Comparison of ENCODE assay signal across 8 cellular contexts in the genomic region with DNA sequence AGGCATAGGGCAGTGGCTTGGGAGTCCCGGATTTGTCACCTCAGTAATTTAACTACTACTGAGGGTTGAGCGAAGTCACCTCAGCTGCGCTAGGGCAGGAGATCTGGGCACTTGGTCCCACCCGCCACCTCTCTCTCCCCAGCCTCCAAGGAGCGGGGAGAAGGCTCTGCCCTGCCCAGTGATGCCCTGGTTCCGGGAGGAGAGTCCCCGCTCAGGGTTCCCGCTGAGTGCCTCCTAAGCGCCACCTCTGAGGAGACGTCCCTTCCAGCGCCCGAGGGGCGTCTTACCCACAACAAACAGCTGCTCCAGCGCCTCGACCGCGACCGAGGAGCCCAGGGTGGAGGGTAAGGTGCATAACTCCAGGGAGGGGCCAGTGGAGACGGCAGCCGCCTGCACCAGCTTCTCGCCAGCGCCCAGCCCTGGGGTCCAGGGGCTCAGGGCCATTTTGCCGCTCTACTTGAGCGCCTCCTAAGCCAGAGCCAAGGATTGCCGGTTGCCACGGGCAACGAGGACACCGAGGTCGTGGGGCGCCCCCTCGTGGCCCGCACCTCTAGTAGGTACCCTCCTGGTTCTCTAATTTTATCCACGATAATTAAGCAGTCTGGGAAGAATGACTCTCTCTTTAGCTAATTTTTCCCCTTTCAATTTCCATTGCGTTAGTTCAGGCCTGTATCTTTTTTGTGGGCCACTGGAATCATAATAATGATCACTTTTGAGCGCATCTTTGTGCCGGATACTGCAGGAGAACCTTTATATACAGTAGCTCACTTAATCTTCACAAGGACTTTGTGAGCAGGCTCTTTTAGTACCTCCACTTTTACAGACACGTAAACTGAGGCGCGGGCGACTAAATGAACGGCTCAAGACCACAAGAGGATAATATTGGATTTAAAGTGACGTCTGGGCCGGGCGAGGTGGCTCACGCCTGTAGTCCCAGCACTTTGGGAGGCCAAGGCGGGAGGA. TPM values are rescaled to one million over a fixed set of nuclear protein-coding genes. Genes with fewer than 3 reads are reported as not detected.
DNase-seq lines count a peak whose midpoint lies in the region; ATAC-seq and TF ChIP-seq lines count a peak whose summit lies in the region.

A gene (minus strand): TSS at position 481 of the 963 bp plus-strand sequence. CDS start 37 bp downstream, at position 444.

- no peaks in the 10 kb centered on the region for H3K36me3 ChIP-seq in subcutaneous abdominal adipose tissue (ENCODE audit: control insufficient read depth in 5 of 5, insufficient read depth in 5 of 5, low read length in 5 of 5)

- peak within 1 kb of the TSS in 4 of 5 donors; percentile 50 to 66 (median 60) for H3K4me3 ChIP-seq in subcutaneous abdominal adipose tissue (ENCODE audit: low read depth in 1 of 5, low read length in 5 of 5)

- DNase-seq in DMS114 treated with DMSO at 0.1 percent for 48 hours (lab: John Stamatoyannopoulos, UW; ENCODE audit: unreplicated experiment) (peak; percentile 46), HuH-7.5 (ENCODE audit: low spot score) (peak; percentile 66), RWPE1 (ENCODE audit: low spot score) (peak; percentile 54), glomerular endothelial cell (ENCODE audit: extremely low read depth, low read depth, low spot score) (peak; percentile 9), non-pigmented ciliary epithelial cell (ENCODE audit: low read depth) (peak; percentile 27)
- peak; percentile 62 for DNase-seq in activated gamma-delta T cell treated with anti-CD3 and anti-CD28 coated beads, Interleukin-2, amount 50 U/mL, for 16 hours (ENCODE audit: low read depth)

- peak; percentile 78 for TF ChIP-seq CTCF in RWPE1 (conservative IDR thresholded peaks at IDR 0.05; ENCODE audit: low read depth)

- peak; percentile 98 for ATAC-seq in GM21528 (IDR thresholded peaks at IDR 0.05; ENCODE audit: low FRiP score, unreplicated experiment)

- POLR2A ChIA-PET in RWPE1 (lab: Yijun Ruan, JAX; ENCODE audit: low non-redundant PET), result no interaction called here

- CTCF ChIA-PET in RWPE1 (lab: Yijun Ruan, JAX), result interaction anchor here (0.6 to 1.4 kb wide), 17 partner anchors 8 to 1249 kb away, joined by 3 to 11 read pairs (median 3); no protein-coding TSS in a partner anchor

- no peak within 1 kb of the TSS for H3K9ac ChIP-seq in subcutaneous abdominal adipose tissue (ENCODE audit: low read length in 5 of 5)

- H3K27ac ChIP-seq in RWPE1 (no peak within 1 kb of the TSS), subcutaneous abdominal adipose tissue (ENCODE audit: low read depth, low read length) (no peak within 1 kb of the TSS)

- H3K9me3 ChIP-seq in subcutaneous abdominal adipose tissue (ENCODE audit: control insufficient read depth in 5 of 5, low read length in 5 of 5), result no peaks in the 10 kb centered on the region

- peaks cover 0 to 2% (median 0%) of the 10 kb centered on the region in 5 donors for H3K27me3 ChIP-seq in subcutaneous abdominal adipose tissue (ENCODE audit: control insufficient read depth in 5 of 5, insufficient read depth in 4 of 5, low read length in 5 of 5)

- H3K4me1 ChIP-seq in subcutaneous abdominal adipose tissue (ENCODE audit: control insufficient read depth in 5 of 5, insufficient read depth in 5 of 5, low read length in 5 of 5), result peaks cover 0 to 9% (median 8%) of the 10 kb centered on the region in 5 donors

RNA-seq across cellular contexts. Expression of the gene that starts here (rescaled TPM):
- total RNA-seq in glomerular endothelial cell, result not detected in 2 replicates

Comparison
In these comparisons a context has a peak if more than half of its experiments do, and no peak if none do; other contexts are left out.
1. Peak in DNase-seq in glomerular endothelial cell; RNA of the gene not detected or under 1 TPM.
2. DNase-seq: peak in every context shown above with its lines; median percentile 66 in HuH-7.5; 62 in activated gamma-delta T cell treated with anti-CD3 and anti-CD28 coated beads, Interleukin-2, amount 50 U/mL, for 16 hours; 54 in RWPE1; 46 in DMS114 treated with DMSO at 0.1 percent for 48 hours; 27 in non-pigmented ciliary epithelial cell; 9 in glomerular endothelial cell.